Comparison of ENCODE assay signal across 20 cellular contexts in genomic region chr20:32462900-32463641, GRCh38.
DNase-seq lines count a peak whose midpoint lies in the region; ATAC-seq, FAIRE-seq and TF ChIP-seq lines count a peak whose summit lies in the region.
"Had no signal": no experiment of that assay in that cellular context is flagged by ENCODE, and none has a peak within 500 bp of the region (broad histone marks: within the 10 kb centered on the region; RNA-seq: fewer than 3 reads in every experiment).

No MANE protein-coding gene starts in this region.

- TF ChIP-seq CTCF in A549 (IDR thresholded peaks at IDR 0.05) = no peak
- no peak for TF ChIP-seq CTCF in lower lobe of right lung (IDR thresholded peaks at IDR 0.05)
- no peak for TF ChIP-seq CTCF in sigmoid colon (IDR thresholded peaks at IDR 0.05)

- no peak for FAIRE-seq in A549 (lab: Jason Lieb, UNC)
- FAIRE-seq: TTC549 had no signal

- WGBS in A549 (ENCODE audit: missing lambda C conversion rate) = 89% methylated on average over 13 of the region's 15 CpGs
- 26 to 71% methylated on average over 15 of the region's 15 CpGs for WGBS in sigmoid colon, 2 donors

- POLR2A ChIA-PET in A549 (lab: Yijun Ruan, JAX) = no interaction called here

- H3K4me3 ChIP-seq in A549 = no peak overlapping the region
- no peak overlapping the region for H3K4me3 ChIP-seq in lower lobe of right lung
- peak overlapping the region in 2 of 4 donors; percentile 10 to 18 for H3K4me3 ChIP-seq in sigmoid colon
- H3K4me3 ChIP-seq: GM23338, upper lobe of right lung had no signal

- CTCF ChIA-PET in A549 (lab: Yijun Ruan, JAX) = no interaction called here

- H3K27ac ChIP-seq in A549 = peak overlapping the region; percentile 78 to 84; a peak in 5 of 6 replicates
- H3K27ac ChIP-seq in caudate nucleus (ENCODE audit: low read depth, low read length) = peak overlapping the region; percentile 99
- peak overlapping the region; percentile 44 for H3K27ac ChIP-seq in lower lobe of right lung
- peak overlapping the region; percentile 81 to 97 (median 92) for H3K27ac ChIP-seq in sigmoid colon
- H3K27ac ChIP-seq: upper lobe of right lung had no signal

- TF ChIP-seq EP300 in A549 (IDR thresholded peaks at IDR 0.05) (no peak), sigmoid colon (IDR thresholded peaks at IDR 0.05) (no peak)

- TF ChIP-seq POLR2A in A549 (IDR thresholded peaks at IDR 0.05; ENCODE audit: low read length) (no peak), sigmoid colon (IDR thresholded peaks at IDR 0.05) (no peak)

- peaks cover 12% of the 10 kb centered on the region for H3K36me3 ChIP-seq in lower lobe of right lung
- no peaks in the 10 kb centered on the region for H3K36me3 ChIP-seq in sigmoid colon
- H3K36me3 ChIP-seq: upper lobe of right lung had no signal

- H3K27me3 ChIP-seq in lower lobe of right lung (ENCODE audit: low read depth) (no peaks in the 10 kb centered on the region), sigmoid colon (no peaks in the 10 kb centered on the region)
- H3K27me3 ChIP-seq: upper lobe of right lung had no signal

- DNase-seq in A549 (ENCODE audit: low read depth in 1 of 2, low spot score in 1 of 2) (no peak), caudate nucleus (lab: John Stamatoyannopoulos, UW) (peak in 6 of 61 donors; percentile 32 to 81 (median 50)), lower lobe of right lung (no peak), sigmoid colon (peak; percentile 86), NCI-H446 treated with DMSO at 0.1 percent for 48 hours (lab: John Stamatoyannopoulos, UW) (no peak)
- DNase-seq in stimulated activated CD4-positive, alpha-beta T cell treated with anti-CD3 and anti-CD28 coated beads, Interleukin-15, amount 100 ng/mL, for 24 hours = no peak
- DNase-seq: activated CD4-positive, alpha-beta memory T cell treated with anti-CD3 and anti-CD28 coated beads for 36 hours; activated naive CD8-positive, alpha-beta T cell treated with anti-CD3 and anti-CD28 coated beads, Interleukin-2, amount 50 U/mL, for 24 hours; activated T-cell treated with anti-CD3 and anti-CD28 coated beads, Interleukin-2, amount 50 U/mL, for 72 hours; Caco-2; natural killer cell; NCI-H187; NCI-H510A treated with DMSO at 0.1 percent for 48 hours; stimulated activated CD4-positive, alpha-beta T cell treated with anti-CD3 and anti-CD28 coated beads, Interleukin-4, amount 100 ng/mL, for 1 hour; stimulated activated CD8-positive, alpha-beta memory T cell treated with anti-CD3 and anti-CD28 coated beads, Interleukin-4, amount 100 ng/mL, for 48 hours; upper lobe of right lung had no signal

- ATAC-seq in A549 = no peak
- no peak for ATAC-seq in lower lobe of right lung
- no peak for ATAC-seq in GM19397 (IDR thresholded peaks at IDR 0.05; ENCODE audit: unreplicated experiment)
- ATAC-seq in HG03045 (IDR thresholded peaks at IDR 0.05; ENCODE audit: unreplicated experiment) = no peak
- ATAC-seq: activated naive CD8-positive, alpha-beta T cell treated with anti-CD3 and anti-CD28 coated beads, Interleukin-2, amount 50 U/mL, for 24 hours; activated T-cell treated with anti-CD3 and anti-CD28 coated beads, Interleukin-2, amount 50 U/mL, for 72 hours; natural killer cell; upper lobe of right lung had no signal

- peaks cover 56% of the 10 kb centered on the region for H3K4me1 ChIP-seq in A549
- peaks cover 47% of the 10 kb centered on the region for H3K4me1 ChIP-seq in lower lobe of right lung
- peaks cover 0 to 82% (median 77%) of the 10 kb centered on the region in 4 donors for H3K4me1 ChIP-seq in sigmoid colon
- H3K4me1 ChIP-seq: Caco-2 had no signal

- H3K9me3 ChIP-seq in A549 = no peaks in the 10 kb centered on the region
- no peaks in the 10 kb centered on the region for H3K9me3 ChIP-seq in lower lobe of right lung
- H3K9me3 ChIP-seq in sigmoid colon = no peaks in the 10 kb centered on the region
- H3K9me3 ChIP-seq: Caco-2, upper lobe of right lung had no signal

- intact Hi-C loops in lower lobe of right lung (cut with DNase I) = no loop called here
- intact Hi-C loops in sigmoid colon (cut with DNase I) = loop anchor here (5.0 kb wide), 1 partner anchor 106 kb away; the partner anchor contains the start of gene ASXL1

- no peak for TF ChIP-seq RAD21 in A549 (conservative IDR thresholded peaks at IDR 0.05 in 1 of 2, IDR thresholded peaks at IDR 0.05 in 1 of 2)

- H3K4me2 ChIP-seq in A549 = peak overlapping the region; percentile 42; the same call in 2 of the 3 replicates
- H3K4me2 ChIP-seq: GM23338 had no signal

TF ChIP-seq in A549, 52 proteins besides CTCF, POLR2A, EP300 and RAD21:
- TF ChIP-seq KDM1A (IDR thresholded peaks at IDR 0.05; ENCODE audit: low read depth) (no peak), REST (IDR thresholded peaks at IDR 0.05) (no peak), TP53 (CRISPR knock-in tag; IDR thresholded peaks at IDR 0.05) (no peak), ATOH8 (CRISPR knock-in tag; IDR thresholded peaks at IDR 0.05; ENCODE audit: low read depth) (no peak), ZC3H11A (IDR thresholded peaks at IDR 0.05) (no peak), FOSL2 (IDR thresholded peaks at IDR 0.05) (no peak), FOSL2 (CRISPR knock-in tag; IDR thresholded peaks at IDR 0.05) (no peak), BHLHE40 (IDR thresholded peaks at IDR 0.05; ENCODE audit: low read depth, low read length) (no peak), ZSCAN20 (CRISPR knock-in tag; IDR thresholded peaks at IDR 0.05) (no peak), MYC (IDR thresholded peaks at IDR 0.05; ENCODE audit: borderline replicate concordance, low read length) (no peak), BCL3 (IDR thresholded peaks at IDR 0.05) (no peak), HOXB13 (CRISPR knock-in tag; IDR thresholded peaks at IDR 0.05; ENCODE audit: low read depth) (no peak), HEYL (CRISPR knock-in tag; IDR thresholded peaks at IDR 0.05) (no peak), JUN (IDR thresholded peaks at IDR 0.05) (no peak), EHF (CRISPR knock-in tag; IDR thresholded peaks at IDR 0.05) (no peak), ELK1 (IDR thresholded peaks at IDR 0.05; ENCODE audit: low read depth, low read length) (no peak)

Comparison
In these comparisons a context has a peak if more than half of its experiments do, and no peak if none do; other contexts are left out.
1. H3K27ac ChIP-seq: peak in every context shown above with its lines; median percentile 99 in caudate nucleus; 92 in sigmoid colon; 81 in A549; 44 in lower lobe of right lung.